Comparison of ENCODE assay signal across 8 cellular contexts in the genomic region with DNA sequence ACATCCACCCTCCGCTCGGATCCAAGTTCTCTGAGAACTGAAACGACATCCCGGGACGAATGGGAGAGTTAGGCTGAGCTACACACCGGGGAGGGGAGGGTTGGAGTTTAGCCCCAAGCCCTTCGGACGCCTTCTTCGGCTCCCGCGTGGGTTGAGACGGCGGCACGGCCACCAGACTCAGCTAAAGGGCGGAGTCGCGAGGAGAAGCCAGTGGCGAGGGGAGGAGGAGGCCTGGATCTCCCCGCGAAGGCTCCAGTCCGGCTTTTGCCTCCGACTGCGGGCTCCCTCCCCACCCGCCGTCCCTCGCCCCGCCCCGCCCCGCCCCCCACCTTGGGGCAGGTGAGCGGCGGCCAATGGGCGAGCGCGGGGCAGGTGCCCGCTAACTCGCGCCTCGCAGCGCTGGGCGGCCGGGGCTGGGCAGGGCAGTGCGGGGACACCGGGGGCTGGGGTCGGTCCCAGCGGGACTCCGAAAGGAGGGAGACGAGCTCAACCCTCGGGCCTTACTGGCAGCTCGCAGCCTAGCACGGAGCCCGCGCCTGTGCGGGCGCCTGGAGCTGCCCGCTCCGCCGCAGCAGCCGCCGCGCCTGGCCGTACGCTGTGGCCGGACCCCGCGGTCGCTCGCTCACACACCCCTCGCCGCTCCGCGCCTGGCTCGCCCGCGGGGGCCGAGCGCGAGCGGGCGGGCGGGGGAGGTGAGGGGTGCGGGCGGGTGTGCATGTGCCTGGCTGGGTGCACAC. TPM values are rescaled to one million over a fixed set of nuclear protein-coding genes. Genes with fewer than 3 reads are reported as not detected.
DNase-seq lines count a peak whose midpoint lies in the region; ATAC-seq and TF ChIP-seq lines count a peak whose summit lies in the region.

A gene (plus strand): TSS at position 382 of the 737 bp plus-strand sequence. CDS start 334 bp downstream, at position 716.

- peak; percentile 17 for TF ChIP-seq POLR2A in GM15510 (IDR thresholded peaks at IDR 0.05; ENCODE audit: borderline replicate concordance, extremely low read depth, insufficient read length)

- H3K9me3 ChIP-seq in osteoblast (ENCODE audit: low read depth, low read length) = no peaks in the 10 kb centered on the region
- no peaks in the 10 kb centered on the region for H3K9me3 ChIP-seq in BE2C

- CTCF ChIA-PET in activated CD8-positive, alpha-beta memory T cell treated with anti-CD3 and anti-CD28 coated beads, Interleukin-2, amount 10 ng/mL, durations not matched to agents 7 days and 5 days (lab: Charles Lee) = interaction anchor here (1.0 to 3.4 kb wide), 5 partner anchors 10 to 56 kb away, joined by 3 to 14 read pairs (median 5); a partner anchor contains a TSS

- peak within 1 kb of the TSS; percentile 36 for H3K27ac Mint-ChIP-seq in activated CD8-positive, alpha-beta memory T cell treated with anti-CD3 and anti-CD28 coated beads, Interleukin-2, amount 10 ng/mL, durations not matched to agents 7 days and 5 days

- no peak within 1 kb of the TSS for H3K4me2 ChIP-seq in osteoblast (ENCODE audit: insufficient read depth, low read length)

- no peak within 1 kb of the TSS for H3K27ac ChIP-seq in osteoblast (ENCODE audit: low read depth, low read length)

- DNase-seq in NCI-H2107 (lab: John Stamatoyannopoulos, UW) (peak; percentile 59), glomerular visceral epithelial cell (ENCODE audit: extremely low spot score) (peak; percentile 50), osteoblast (ENCODE audit: insufficient read length, low spot score, missing footprints) (peak; percentile 90), BE2C (no peak), MV-4-11 (lab: John Stamatoyannopoulos, UW) (no peak)
- DNase-seq in activated CD8-positive, alpha-beta memory T cell treated with anti-CD3 and anti-CD28 coated beads, Interleukin-2, amount 10 ng/mL, durations not matched to agents 7 days and 5 days = peak; percentile 42

- TF ChIP-seq CTCF in osteoblast (IDR thresholded peaks at IDR 0.05; ENCODE audit: extremely low read depth, low read depth, low read length) (no peak), BE2C (IDR thresholded peaks at IDR 0.05; ENCODE audit: low read depth, low read length) (no peak)

- peaks cover 83% of the 10 kb centered on the region for H3K27me3 Mint-ChIP-seq in activated CD8-positive, alpha-beta memory T cell treated with anti-CD3 and anti-CD28 coated beads, Interleukin-2, amount 10 ng/mL, durations not matched to agents 7 days and 5 days

- peaks cover 2% of the 10 kb centered on the region for H4K20me1 ChIP-seq in osteoblast (ENCODE audit: insufficient read depth, low read length)

- H3K36me3 Mint-ChIP-seq in activated CD8-positive, alpha-beta memory T cell treated with anti-CD3 and anti-CD28 coated beads, Interleukin-2, amount 10 ng/mL, durations not matched to agents 7 days and 5 days = no peaks in the 10 kb centered on the region

- H3K36me3 ChIP-seq in osteoblast (ENCODE audit: insufficient read depth, low read length) (no peaks in the 10 kb centered on the region), BE2C (no peaks in the 10 kb centered on the region)

- H2AFZ ChIP-seq in osteoblast (ENCODE audit: low read length) = no peak within 1 kb of the TSS

- ATAC-seq in HG02678 (IDR thresholded peaks at IDR 0.05; ENCODE audit: unreplicated experiment) = peak; percentile 49
- peak; percentile 37 for ATAC-seq in activated CD8-positive, alpha-beta memory T cell treated with anti-CD3 and anti-CD28 coated beads, Interleukin-2, amount 10 ng/mL, durations not matched to agents 7 days and 5 days

- peaks cover 96% of the 10 kb centered on the region for H3K27me3 ChIP-seq in osteoblast (ENCODE audit: insufficient read depth, low read length)
- peaks cover 99% of the 10 kb centered on the region for H3K27me3 ChIP-seq in BE2C

- no peaks in the 10 kb centered on the region for H3K9me3 Mint-ChIP-seq in activated CD8-positive, alpha-beta memory T cell treated with anti-CD3 and anti-CD28 coated beads, Interleukin-2, amount 10 ng/mL, durations not matched to agents 7 days and 5 days (ENCODE audit: low read depth)

- H3K79me2 ChIP-seq in osteoblast (ENCODE audit: insufficient read depth, low read length) = no peaks in the 10 kb centered on the region

- peak within 1 kb of the TSS; percentile 62 for H3K4me3 Mint-ChIP-seq in activated CD8-positive, alpha-beta memory T cell treated with anti-CD3 and anti-CD28 coated beads, Interleukin-2, amount 10 ng/mL, durations not matched to agents 7 days and 5 days

- H3K4me1 ChIP-seq in osteoblast (ENCODE audit: insufficient read depth, low read length) (no peaks in the 10 kb centered on the region), BE2C (no peaks in the 10 kb centered on the region)

- H3K4me3 ChIP-seq in osteoblast (ENCODE audit: insufficient read depth, low read length) = no peak within 1 kb of the TSS
- no peak within 1 kb of the TSS for H3K4me3 ChIP-seq in BE2C (ENCODE audit: low read depth, low read length)

- H3K4me1 Mint-ChIP-seq in activated CD8-positive, alpha-beta memory T cell treated with anti-CD3 and anti-CD28 coated beads, Interleukin-2, amount 10 ng/mL, durations not matched to agents 7 days and 5 days = peaks cover 22% of the 10 kb centered on the region

RNA-seq across cellular contexts. Expression of the gene that starts here (rescaled TPM):
- total RNA-seq in activated CD8-positive, alpha-beta memory T cell treated with anti-CD3 and anti-CD28 coated beads, Interleukin-2, amount 10 ng/mL, durations not matched to agents 7 days and 5 days = not detected
- total RNA-seq in osteoblast = not detected in 2 replicates
- not detected for polyA plus RNA-seq in BE2C (2012; ENCODE audit: insufficient read depth, insufficient read length, low read depth)

Comparison
In these comparisons a context has a peak if more than half of its experiments do, and no peak if none do; other contexts are left out.
1. Peak in DNase-seq and ATAC-seq in activated CD8-positive, alpha-beta memory T cell treated with anti-CD3 and anti-CD28 coated beads, Interleukin-2, amount 10 ng/mL, durations not matched to agents 7 days and 5 days; RNA of the gene not detected or under 1 TPM.
2. Peak in DNase-seq in osteoblast; RNA of the gene not detected or under 1 TPM.
3. DNase-seq: peak in NCI-H2107 (single experiment) and glomerular visceral epithelial cell (single experiment); none in BE2C (single experiment) and MV-4-11 (single experiment).